In the genomic region with DNA sequence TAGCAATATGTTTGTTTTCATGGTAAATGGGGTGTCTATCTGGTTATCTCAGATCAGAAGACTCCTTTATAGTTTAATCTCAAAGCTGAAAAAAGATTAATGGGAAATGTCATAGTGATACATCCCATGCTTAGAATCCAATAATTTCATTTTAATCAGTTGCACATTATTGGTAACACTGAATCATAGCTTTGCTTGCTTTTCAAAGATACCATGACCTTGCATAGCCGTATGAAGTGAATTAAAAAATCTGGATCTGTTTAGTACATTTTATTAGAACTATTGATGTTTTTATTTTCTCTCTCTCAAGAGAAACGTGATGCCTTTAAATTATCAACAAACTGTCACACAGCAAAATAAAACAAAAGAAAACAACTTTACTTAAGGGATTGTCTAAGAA, we compare ENCODE assay signal across 28 cellular contexts.
"Had no signal": no experiment of that assay in that cellular context is flagged by ENCODE, and none has a peak within 500 bp of the region (broad histone marks: within the 10 kb centered on the region; RNA-seq: fewer than 3 reads in every experiment).

No MANE protein-coding gene starts in this region.

- H3K36me3 ChIP-seq: neural progenitor cell, ovary, spleen, suprapubic skin, tibial artery, transverse colon, upper lobe of right lung, uterus had no signal

- H3K9ac ChIP-seq: neural progenitor cell, parathyroid adenoma had no signal

- H3K4me2 ChIP-seq: neural progenitor cell, smooth muscle cell had no signal

- H3K4me3 ChIP-seq: neural progenitor cell, ovary, psoas muscle, skin epidermis, smooth muscle cell, spleen, suprapubic skin, testis, tibial artery, transverse colon, upper lobe of right lung, uterus had no signal

- H3K4me1 ChIP-seq: neural progenitor cell, parathyroid adenoma, psoas muscle, spleen, suprapubic skin, testis, tibial artery, transverse colon, upper lobe of right lung, uterus had no signal

- H3K27ac ChIP-seq: neural progenitor cell, ovary, parathyroid adenoma, psoas muscle, skin epidermis, spleen, suprapubic skin, testis, tibial artery, transverse colon, upper lobe of right lung, uterus had no signal

- H3K9me3 ChIP-seq: ovary, psoas muscle, testis, transverse colon, upper lobe of right lung, uterus had no signal

- H3K27me3 ChIP-seq: neural progenitor cell, ovary, spleen, suprapubic skin, testis, tibial artery, transverse colon, upper lobe of right lung, uterus had no signal

- DNase-seq: natural killer cell; occipital lobe; ovary; posterior cingulate gyrus; psoas muscle; right cardiac atrium; spleen; stimulated activated CD4-positive, alpha-beta T cell treated with anti-CD3 and anti-CD28 coated beads, Interleukin-12 subunit alpha, Interleukin-12 subunit beta, amount 100 ng/mL, for 4 hours; stimulated activated CD4-positive, alpha-beta T cell treated with anti-CD3 and anti-CD28 coated beads, Interleukin-1b, Interleukin-23, amount 100 ng/mL, for 48 hours; stimulated activated CD4-positive, alpha-beta T cell treated with anti-CD3 and anti-CD28 coated beads, Interleukin-4, amount 100 ng/mL, for 1 hour; stimulated activated CD4-positive, alpha-beta T cell treated with anti-CD3 and anti-CD28 coated beads, Interleukin-4, amount 100 ng/mL, for 4 hours; stimulated activated CD8-positive, alpha-beta memory T cell treated with anti-CD3 and anti-CD28 coated beads, Interleukin-4, amount 100 ng/mL, for 48 hours; stimulated activated naive CD4-positive, alpha-beta T cell; stimulated activated naive CD8-positive, alpha-beta T cell treated with anti-CD3 and anti-CD28 coated beads, Interleukin-15, amount 100 ng/mL, for 72 hours; stimulated activated naive CD8-positive, alpha-beta T cell treated with anti-CD3 and anti-CD28 coated beads, Interleukin-15, Interleukin-2, amounts not matched to agents 100 U/mL and 50 U/mL, for 24 hours; substantia nigra; testis; tibial artery; transverse colon; upper lobe of right lung; uterus had no signal

- H3K79me2 ChIP-seq: parathyroid adenoma had no signal

- ATAC-seq: natural killer cell; psoas muscle; right cardiac atrium; sciatic nerve; stimulated activated memory B cell treated with anti-CD40 and anti-IgM and Interleukin-4, amounts not matched to agents 10 μg/mL and 1 μg/mL and 100 μg/mL, for 72 hours; stimulated activated naive CD8-positive, alpha-beta T cell treated with anti-CD3 and anti-CD28 coated beads, Interleukin-15, amount 100 ng/mL, for 72 hours; stimulated activated naive CD8-positive, alpha-beta T cell treated with anti-CD3 and anti-CD28 coated beads, Interleukin-15, Interleukin-2, amounts not matched to agents 100 U/mL and 50 U/mL, for 24 hours; upper lobe of right lung had no signal

- H2AFZ ChIP-seq: neural progenitor cell, parathyroid adenoma had no signal
